ENCODE assay signal across 19 cellular contexts in genomic region chr9:89797255-89797654, GRCh38.
"Had no signal": no experiment of that assay in that cellular context is flagged by ENCODE, and none has a peak within 500 bp of the region (broad histone marks: within the 10 kb centered on the region; RNA-seq: fewer than 3 reads in every experiment).

No MANE protein-coding gene starts in this region.

- H3K4me3 ChIP-seq: dorsolateral prefrontal cortex, left lung, lung, ovary, smooth muscle cell, suprapubic skin, tibial artery, upper lobe of right lung had no signal

- H3K36me3 ChIP-seq: left lung, ovary, suprapubic skin, tibial artery, upper lobe of right lung had no signal

- DNase-seq: central memory CD4-positive, alpha-beta T cell; cortex of kidney; effector CD8-positive, alpha-beta T cell; left lung; mesenchymal stem cell; naive thymus-derived CD8-positive, alpha-beta T cell; nucleus accumbens; ovary; stimulated activated CD4-positive, alpha-beta T cell treated with anti-CD3 and anti-CD28 coated beads, Interleukin-2, amount 100 ng/mL, for 48 hours; stimulated activated CD8-positive, alpha-beta memory T cell treated with anti-CD3 and anti-CD28 coated beads, Interleukin-4, amount 100 ng/mL, for 48 hours; stimulated activated naive CD8-positive, alpha-beta T cell treated with anti-CD3 and anti-CD28 coated beads, Interleukin-15, Interleukin-2, amounts not matched to agents 100 U/mL and 50 U/mL, for 24 hours; upper lobe of right lung had no signal

- H3K4me1 ChIP-seq: left lung had no signal

- H3K9me3 ChIP-seq: left lung, ovary, suprapubic skin, tibial artery, upper lobe of right lung had no signal

- H3K4me2 ChIP-seq: smooth muscle cell had no signal

- H3K27ac ChIP-seq: dorsolateral prefrontal cortex, left lung, ovary, suprapubic skin, tibial artery, upper lobe of right lung had no signal

- H3K27me3 ChIP-seq: dorsolateral prefrontal cortex, left lung, ovary, suprapubic skin, tibial artery, upper lobe of right lung had no signal

- ATAC-seq: left lung; naive thymus-derived CD8-positive, alpha-beta T cell; right cardiac atrium; stimulated activated effector memory CD8-positive, alpha-beta T cell treated with anti-CD3 and anti-CD28 coated beads, Interleukin-12 subunit alpha, Interleukin-12 subunit beta, amount 100 ng/mL, for 72 hours; stimulated activated naive CD8-positive, alpha-beta T cell treated with anti-CD3 and anti-CD28 coated beads, Interleukin-15, Interleukin-2, amounts not matched to agents 100 U/mL and 50 U/mL, for 24 hours; upper lobe of right lung had no signal
